ENCODE assay signal across 20 cellular contexts in genomic region chr5:53087596-53087995, GRCh38. TPM values are rescaled to one million over a fixed set of nuclear protein-coding genes. Genes with fewer than 3 reads are reported as not detected.
DNase-seq lines count a peak whose midpoint lies in the region; ATAC-seq and TF ChIP-seq lines count a peak whose summit lies in the region.
"Had no signal": no experiment of that assay in that cellular context is flagged by ENCODE, and none has a peak within 500 bp of the region (broad histone marks: within the 10 kb centered on the region; RNA-seq: fewer than 3 reads in every experiment).

No MANE protein-coding gene starts in this region.

- H3K4me1 ChIP-seq in right cardiac atrium (ENCODE audit: control insufficient read depth, insufficient read depth, low read length) = no peaks in the 10 kb centered on the region
- no peaks in the 10 kb centered on the region for H3K4me1 ChIP-seq in neural progenitor cell
- H3K4me1 ChIP-seq: HAP-1, uterus had no signal

- WGBS in right cardiac atrium = 58% methylated on average over 1 of the region's 1 CpG

- no peak overlapping the region for H3K4me3 Mint-ChIP-seq in neural progenitor cell
- H3K4me3 Mint-ChIP-seq in activated T-cell treated with anti-CD3 and anti-CD28 coated beads, Interleukin-2, amount 50 U/mL, for 24 hours = no peak overlapping the region

- peak in 2 of 3 donors; percentile 48 to 60 for DNase-seq in right cardiac atrium
- DNase-seq in Right ventricle myocardium superior = no peak
- DNase-seq in foreskin melanocyte = peak; percentile 94
- no peak for DNase-seq in neural progenitor cell (ENCODE audit: low spot score)
- no peak for DNase-seq in SKM-1 treated with dmso at 0.1 percent for 144 hours (lab: John Stamatoyannopoulos, UW; ENCODE audit: unreplicated experiment)
- no peak for DNase-seq in activated gamma-delta T cell (lab: John Stamatoyannopoulos, UW)
- DNase-seq in activated T-cell treated with anti-CD3 and anti-CD28 coated beads, Interleukin-2, amount 50 U/mL, for 24 hours = no peak
- DNase-seq in Kasumi-1 (lab: John Stamatoyannopoulos, UW) = no peak
- DNase-seq: activated CD4-positive, alpha-beta T cell treated with anti-CD3 and anti-CD28 coated beads for 48 hours; effector memory CD4-positive, alpha-beta T cell; erythroblast; MV-4-11; NCI-H146; NCI-H2171; NCI-H526 treated with DMSO at 0.1 percent for 48 hours; SK-N-SH; uterus had no signal

- H3K4me3 ChIP-seq in right cardiac atrium (ENCODE audit: low read length) = no peak overlapping the region
- H3K4me3 ChIP-seq in neural progenitor cell = no peak overlapping the region
- H3K4me3 ChIP-seq: HAP-1, hepatocyte, uterus had no signal

- H3K4me2 ChIP-seq in neural progenitor cell = no peak overlapping the region
- H3K4me2 ChIP-seq: hepatocyte, SK-N-SH had no signal

- no peak for TF ChIP-seq CTCF in neural progenitor cell (IDR thresholded peaks at IDR 0.05)

- no peaks in the 10 kb centered on the region for H3K36me3 Mint-ChIP-seq in neural progenitor cell
- H3K36me3 Mint-ChIP-seq in activated T-cell treated with anti-CD3 and anti-CD28 coated beads, Interleukin-2, amount 50 U/mL, for 24 hours (ENCODE audit: low read depth) = no peaks in the 10 kb centered on the region

- H3K27ac ChIP-seq in right cardiac atrium (ENCODE audit: low read length) = no peak overlapping the region
- H3K27ac ChIP-seq in neural progenitor cell = no peak overlapping the region
- H3K27ac ChIP-seq: hepatocyte, uterus had no signal

- peak; percentile 21 to 59 for ATAC-seq in right cardiac atrium
- no peak for ATAC-seq in Right ventricle myocardium superior (ENCODE audit: poor library complexity)
- ATAC-seq: activated naive CD4-positive, alpha-beta T cell treated with anti-CD3 and anti-CD28 coated beads, Interleukin-2, amount 50 U/mL, for 72 hours had no signal

- H3K4me1 Mint-ChIP-seq in neural progenitor cell = no peaks in the 10 kb centered on the region
- H3K4me1 Mint-ChIP-seq in activated T-cell treated with anti-CD3 and anti-CD28 coated beads, Interleukin-2, amount 50 U/mL, for 24 hours (ENCODE audit: low read depth) = peaks cover 46% of the 10 kb centered on the region

- no peaks in the 10 kb centered on the region for H4K20me1 ChIP-seq in neural progenitor cell (ENCODE audit: low read depth)

- H3K9me3 Mint-ChIP-seq in neural progenitor cell = no peaks in the 10 kb centered on the region
- no peaks in the 10 kb centered on the region for H3K9me3 Mint-ChIP-seq in activated T-cell treated with anti-CD3 and anti-CD28 coated beads, Interleukin-2, amount 50 U/mL, for 24 hours

- no peaks in the 10 kb centered on the region for H3K9me3 ChIP-seq in right cardiac atrium (ENCODE audit: control insufficient read depth, low read length)
- H3K9me3 ChIP-seq in neural progenitor cell (ENCODE audit: low read depth) = no peaks in the 10 kb centered on the region
- H3K9me3 ChIP-seq: HAP-1, SK-N-SH, uterus had no signal

- H3K27me3 Mint-ChIP-seq in neural progenitor cell (ENCODE audit: insufficient read depth, low read depth) = no peaks in the 10 kb centered on the region
- peaks cover 8% of the 10 kb centered on the region for H3K27me3 Mint-ChIP-seq in activated T-cell treated with anti-CD3 and anti-CD28 coated beads, Interleukin-2, amount 50 U/mL, for 24 hours

- H3K27me3 ChIP-seq in right cardiac atrium (ENCODE audit: control insufficient read depth, insufficient read depth) (no peaks in the 10 kb centered on the region), neural progenitor cell (no peaks in the 10 kb centered on the region)
- H3K27me3 ChIP-seq: hepatocyte, uterus had no signal

- no peak overlapping the region for H3K9ac ChIP-seq in neural progenitor cell
- H3K9ac ChIP-seq: SK-N-SH had no signal

- peak overlapping the region; percentile 1 for H3K27ac Mint-ChIP-seq in neural progenitor cell
- no peak overlapping the region for H3K27ac Mint-ChIP-seq in activated T-cell treated with anti-CD3 and anti-CD28 coated beads, Interleukin-2, amount 50 U/mL, for 24 hours
- H3K27ac Mint-ChIP-seq: activated naive CD4-positive, alpha-beta T cell treated with anti-CD3 and anti-CD28 coated beads, Interleukin-2, amount 50 U/mL, for 72 hours had no signal

- no peaks in the 10 kb centered on the region for H3K79me2 ChIP-seq in neural progenitor cell (ENCODE audit: low read depth)
- H3K79me2 ChIP-seq: hepatocyte had no signal

- no peaks in the 10 kb centered on the region for H3K36me3 ChIP-seq in neural progenitor cell
- H3K36me3 ChIP-seq: uterus had no signal

- no peaks in the 10 kb centered on the region for H3F3A ChIP-seq in neural progenitor cell (ENCODE audit: low read depth)

- intact Hi-C loops in right cardiac atrium (cut with DNase I) (no loop called here), Right ventricle myocardium superior (cut with DNase I) (no loop called here)

- no peak overlapping the region for H2AFZ ChIP-seq in neural progenitor cell (replicated peaks)
- H2AFZ ChIP-seq: hepatocyte had no signal

RNA-seq across cellular contexts. Expression of gene MOCS2, which starts 22.0 kb away (rescaled TPM):
- total RNA-seq in right cardiac atrium = 10 to 100 TPM; 77.9 to 86.5 (median 83.6) TPM
- polyA plus RNA-seq in right cardiac atrium = 124 TPM
- 94.1 TPM for total RNA-seq in Right ventricle myocardium superior
- 29.9 and 34.7 TPM in 2 replicates for total RNA-seq in neural progenitor cell (ENCODE audit: low replicate concordance)

Comparison
In these comparisons a context has a peak if more than half of its experiments do, and no peak if none do; other contexts are left out.
1. DNase-seq: peak in right cardiac atrium (2 of 3) and foreskin melanocyte (single experiment); none in Right ventricle myocardium superior (single experiment), neural progenitor cell (single experiment), SKM-1 treated with dmso at 0.1 percent for 144 hours (single experiment), activated gamma-delta T cell (single experiment), activated T-cell treated with anti-CD3 and anti-CD28 coated beads, Interleukin-2, amount 50 U/mL, for 24 hours (single experiment) and Kasumi-1 (0 of 2).